ENCODE assay signal across 1 cellular context in genomic region chr7:27171636-27172387, GRCh38.
TF ChIP-seq lines count a peak whose summit lies in the region.

No MANE protein-coding gene starts in this region.

TF ChIP-seq in K562, 482 proteins besides CTCF, POLR2A, EP300 and RAD21:
- TF ChIP-seq PHTF2 (CRISPR knock-in tag; IDR thresholded peaks at IDR 0.05), result no peak
- no peak for TF ChIP-seq MAZ (CRISPR knock-in tag; conservative IDR thresholded peaks at IDR 0.05 in 1 of 2, IDR thresholded peaks at IDR 0.05 in 1 of 2)
- TF ChIP-seq MXD1 (CRISPR knock-in tag; IDR thresholded peaks at IDR 0.05; ENCODE audit: borderline replicate concordance, poor library complexity, severe bottlenecking), result no peak
- no peak for TF ChIP-seq XRCC4 (IDR thresholded peaks at IDR 0.05; ENCODE audit: extremely low read depth, insufficient read depth, insufficient read length)
- TF ChIP-seq CBFA2T3 (IDR thresholded peaks at IDR 0.05), result no peak
- no peak for TF ChIP-seq ZNF140 (CRISPR knock-in tag; IDR thresholded peaks at IDR 0.05)
- no peak for TF ChIP-seq ZFP1 (CRISPR knock-in tag; IDR thresholded peaks at IDR 0.05)
- TF ChIP-seq, protein P1, sequence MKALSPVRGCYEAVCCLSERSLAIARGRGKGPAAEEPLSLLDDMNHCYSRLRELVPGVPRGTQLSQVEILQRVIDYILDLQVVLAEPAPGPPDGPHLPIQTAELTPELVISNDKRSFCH (CRISPR knock-in tag; IDR thresholded peaks at IDR 0.05), result no peak
- TF ChIP-seq, protein P1 (tag; IDR thresholded peaks at IDR 0.05), result no peak
- TF ChIP-seq MCM7 (IDR thresholded peaks at IDR 0.05), result no peak
- TF ChIP-seq ZNF212 (CRISPR knock-in tag; IDR thresholded peaks at IDR 0.05), result no peak
- no peak for TF ChIP-seq TARDBP (IDR thresholded peaks at IDR 0.05)
- no peak for TF ChIP-seq RNF2 (IDR thresholded peaks at IDR 0.05)
- TF ChIP-seq SRSF7 (optimal IDR thresholded peaks at IDR 0.05; ENCODE audit: low read depth, low read length), result no peak
- no peak for TF ChIP-seq ZNF282 (CRISPR knock-in tag; IDR thresholded peaks at IDR 0.05)
